Comparison of ENCODE assay signal across 1 cellular context in the genomic region with DNA sequence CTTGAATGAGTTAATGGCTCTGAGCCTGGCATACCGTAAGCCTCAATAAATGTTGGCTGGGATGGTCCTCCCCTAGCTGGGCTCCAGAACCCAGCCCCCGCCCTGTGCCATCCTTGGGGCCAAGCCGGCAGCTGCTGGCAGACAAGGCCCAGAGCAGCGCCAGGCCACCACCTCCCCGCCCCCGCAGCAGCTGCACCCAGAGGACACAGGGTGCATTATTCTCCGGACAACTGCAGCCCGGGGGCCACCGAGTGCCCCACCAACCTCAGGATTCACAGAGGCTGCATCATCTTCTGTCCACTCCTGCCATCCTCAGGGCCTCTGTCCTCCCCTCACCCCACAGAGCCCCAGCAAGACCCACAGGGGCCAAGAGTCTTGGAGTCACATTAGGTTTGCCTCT.
TF ChIP-seq lines count a peak whose summit lies in the region.

No MANE protein-coding gene starts in this region.

TF ChIP-seq in H1, 55 proteins besides CTCF, POLR2A, EP300 and RAD21 (continued from another document):
- no peak for TF ChIP-seq EZH2 (IDR thresholded peaks at IDR 0.05; ENCODE audit: low read depth, low read length, severe bottlenecking)
- TF ChIP-seq YY1 (IDR thresholded peaks at IDR 0.05; ENCODE audit: low read depth, low read length) = no peak
- TF ChIP-seq, protein P1, sequence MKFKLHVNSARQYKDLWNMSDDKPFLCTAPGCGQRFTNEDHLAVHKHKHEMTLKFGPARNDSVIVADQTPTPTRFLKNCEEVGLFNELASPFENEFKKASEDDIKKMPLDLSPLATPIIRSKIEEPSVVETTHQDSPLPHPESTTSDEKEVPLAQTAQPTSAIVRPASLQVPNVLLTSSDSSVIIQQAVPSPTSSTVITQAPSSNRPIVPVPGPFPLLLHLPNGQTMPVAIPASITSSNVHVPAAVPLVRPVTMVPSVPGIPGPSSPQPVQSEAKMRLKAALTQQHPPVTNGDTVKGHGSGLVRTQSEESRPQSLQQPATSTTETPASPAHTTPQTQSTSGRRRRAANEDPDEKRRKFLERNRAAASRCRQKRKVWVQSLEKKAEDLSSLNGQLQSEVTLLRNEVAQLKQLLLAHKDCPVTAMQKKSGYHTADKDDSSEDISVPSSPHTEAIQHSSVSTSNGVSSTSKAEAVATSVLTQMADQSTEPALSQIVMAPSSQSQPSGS (IDR thresholded peaks at IDR 0.05; ENCODE audit: low read length) = no peak
- TF ChIP-seq POU5F1 (IDR thresholded peaks at IDR 0.05; ENCODE audit: low read depth, low read length) = no peak
- no peak for TF ChIP-seq TBP (IDR thresholded peaks at IDR 0.05; ENCODE audit: low read depth, low read length)
